Comparison of ENCODE assay signal across 22 cellular contexts in the genomic region with DNA sequence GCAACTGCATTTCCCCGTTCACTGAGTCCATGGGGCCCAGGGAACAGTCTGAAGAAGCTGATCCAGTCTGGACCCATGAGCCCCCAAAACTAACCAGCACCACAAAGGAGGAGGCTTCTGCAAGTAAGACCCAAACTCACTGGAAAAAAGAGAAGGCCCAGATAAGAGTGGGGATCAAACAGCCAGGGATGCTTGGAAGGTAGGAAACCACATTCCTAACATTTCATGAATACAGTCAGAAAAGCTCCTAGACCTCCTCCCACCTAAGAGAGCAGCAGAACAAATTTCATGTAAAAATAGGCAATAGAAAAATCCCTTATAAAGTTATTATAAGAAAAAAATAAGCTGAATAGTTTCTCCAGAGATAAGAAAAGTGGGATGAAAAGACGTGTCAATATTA.
"Had no signal": no experiment of that assay in that cellular context is flagged by ENCODE, and none has a peak within 500 bp of the region (broad histone marks: within the 10 kb centered on the region; RNA-seq: fewer than 3 reads in every experiment).

No MANE protein-coding gene starts in this region.

- ATAC-seq: foreskin keratinocyte; left colon; naive thymus-derived CD8-positive, alpha-beta T cell had no signal

- H3K27me3 Mint-ChIP-seq: activated CD4-positive, alpha-beta memory T cell treated with anti-CD3 and anti-CD28 coated beads, Interleukin-2, amount 10 ng/mL, durations not matched to agents 7 days and 5 days; activated CD4-positive, alpha-beta T cell treated with anti-CD3 and anti-CD28 coated beads, Interleukin-2, amount 10 ng/mL, durations not matched to agents 24 days and 14 days; activated naive CD4-positive, alpha-beta T cell treated with anti-CD3 and anti-CD28 coated beads, Interleukin-2, amount 10 ng/mL, durations not matched to agents 7 days and 5 days; dendritic cell treated with granulocyte-macrophage colony-stimulating factor and Interleukin-4, amounts not matched to agents 40 ng/mL and 50 ng/mL, for 4 days; naive thymus-derived CD8-positive, alpha-beta T cell had no signal

- H3K9me3 Mint-ChIP-seq: activated CD4-positive, alpha-beta memory T cell treated with anti-CD3 and anti-CD28 coated beads, Interleukin-2, amount 10 ng/mL, durations not matched to agents 7 days and 5 days; activated CD4-positive, alpha-beta T cell treated with anti-CD3 and anti-CD28 coated beads, Interleukin-2, amount 10 ng/mL, durations not matched to agents 24 days and 14 days; activated naive CD4-positive, alpha-beta T cell treated with anti-CD3 and anti-CD28 coated beads, Interleukin-2, amount 10 ng/mL, durations not matched to agents 7 days and 5 days; dendritic cell treated with granulocyte-macrophage colony-stimulating factor and Interleukin-4, amounts not matched to agents 40 ng/mL and 50 ng/mL, for 4 days; naive thymus-derived CD8-positive, alpha-beta T cell had no signal

- H3K9me3 ChIP-seq: thoracic aorta, upper lobe of left lung had no signal

- H3K27ac Mint-ChIP-seq: activated CD4-positive, alpha-beta memory T cell treated with anti-CD3 and anti-CD28 coated beads, Interleukin-2, amount 10 ng/mL, durations not matched to agents 7 days and 5 days; activated CD4-positive, alpha-beta T cell treated with anti-CD3 and anti-CD28 coated beads, Interleukin-2, amount 10 ng/mL, durations not matched to agents 24 days and 14 days; activated naive CD4-positive, alpha-beta T cell treated with anti-CD3 and anti-CD28 coated beads, Interleukin-2, amount 10 ng/mL, durations not matched to agents 7 days and 5 days; dendritic cell treated with granulocyte-macrophage colony-stimulating factor and Interleukin-4, amounts not matched to agents 40 ng/mL and 50 ng/mL, for 4 days; neural progenitor cell had no signal

- H3K4me1 Mint-ChIP-seq: activated CD4-positive, alpha-beta memory T cell treated with anti-CD3 and anti-CD28 coated beads, Interleukin-2, amount 10 ng/mL, durations not matched to agents 7 days and 5 days; activated naive CD4-positive, alpha-beta T cell treated with anti-CD3 and anti-CD28 coated beads, Interleukin-2, amount 10 ng/mL, durations not matched to agents 7 days and 5 days had no signal

- H3K4me3 ChIP-seq: lung, neural progenitor cell, thoracic aorta, upper lobe of left lung had no signal

- H3K27ac ChIP-seq: foreskin keratinocyte, neural progenitor cell, thoracic aorta, upper lobe of left lung had no signal

- H3K9ac ChIP-seq: neural progenitor cell had no signal

- H3K4me3 Mint-ChIP-seq: activated CD4-positive, alpha-beta memory T cell treated with anti-CD3 and anti-CD28 coated beads, Interleukin-2, amount 10 ng/mL, durations not matched to agents 7 days and 5 days; activated CD4-positive, alpha-beta T cell treated with anti-CD3 and anti-CD28 coated beads, Interleukin-2, amount 10 ng/mL, durations not matched to agents 24 days and 14 days; activated naive CD4-positive, alpha-beta T cell treated with anti-CD3 and anti-CD28 coated beads, Interleukin-2, amount 10 ng/mL, durations not matched to agents 7 days and 5 days; dendritic cell treated with granulocyte-macrophage colony-stimulating factor and Interleukin-4, amounts not matched to agents 40 ng/mL and 50 ng/mL, for 4 days; naive thymus-derived CD8-positive, alpha-beta T cell; neural progenitor cell had no signal

- H3K27me3 ChIP-seq: foreskin keratinocyte, neural progenitor cell, upper lobe of left lung had no signal

- DNase-seq: activated CD4-positive, alpha-beta memory T cell treated with anti-CD3 and anti-CD28 coated beads, Interleukin-2, amount 10 ng/mL, durations not matched to agents 7 days and 5 days; activated CD4-positive, alpha-beta T cell treated with anti-CD3 and anti-CD28 coated beads, Interleukin-2, amount 10 ng/mL, durations not matched to agents 24 days and 14 days; activated CD4-positive, CD25-positive, alpha-beta regulatory T cell; activated effector memory CD4-positive, alpha-beta T cell treated with anti-CD3 and anti-CD28 coated beads, Interleukin-2, amount 50 U/mL, for 16 hours; activated naive CD4-positive, alpha-beta T cell treated with anti-CD3 and anti-CD28 coated beads, Interleukin-2, amount 10 ng/mL, durations not matched to agents 7 days and 5 days; amygdala; effector CD4-positive, alpha-beta T cell; foreskin keratinocyte; glutamatergic neuron; hippocampal formation; islet precursor cell; left colon; naive thymus-derived CD8-positive, alpha-beta T cell; posterior cingulate gyrus; stimulated activated CD4-positive, alpha-beta T cell treated with anti-CD3 and anti-CD28 coated beads, Interleukin-4, amount 100 ng/mL, for 24 hours; stimulated activated naive CD4-positive, alpha-beta T cell treated with Interleukin-2 at 50 U/mL for 16 hours; T1000; upper lobe of left lung had no signal

- H3K4me1 ChIP-seq: foreskin keratinocyte had no signal
